In the genomic region with DNA sequence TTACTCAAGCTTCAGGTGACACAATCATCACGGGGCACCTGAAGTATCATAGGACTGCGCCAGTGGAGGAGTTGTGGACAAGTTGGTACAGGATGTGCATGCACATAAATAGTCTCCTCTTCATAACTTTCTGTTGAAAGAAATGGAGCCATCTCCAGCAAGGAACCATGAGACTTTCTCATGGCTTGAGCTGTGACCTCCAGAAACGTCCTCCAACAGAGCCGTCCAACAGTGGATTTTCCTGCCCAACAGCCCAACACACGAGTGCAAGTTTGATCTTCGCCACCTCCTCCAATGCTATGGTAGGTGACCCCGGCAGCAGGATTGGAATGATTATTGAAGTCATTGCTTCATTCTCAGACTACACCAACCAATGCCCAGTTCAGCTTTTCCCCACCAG, we compare ENCODE assay signal across 11 cellular contexts.
"Had no signal": no experiment of that assay in that cellular context is flagged by ENCODE, and none has a peak within 500 bp of the region (broad histone marks: within the 10 kb centered on the region; RNA-seq: fewer than 3 reads in every experiment).

No MANE protein-coding gene starts in this region.

- DNase-seq: GM23248, GOT3, H7, H9, HCEC 1CT, HFFc6 had no signal

- H3K27ac ChIP-seq: GM23248 had no signal

- H3K4me1 ChIP-seq: HAP-1 had no signal

- H3K9me3 Mint-ChIP-seq: GM23338, H9, HFFc6 had no signal

- H3K27ac Mint-ChIP-seq: GM23338, H9, HFFc6 had no signal

- H3K4me1 Mint-ChIP-seq: GM23338, H9 had no signal

- H3K4me3 ChIP-seq: GM23248, GM23338, HAP-1 had no signal

- H3K4me3 Mint-ChIP-seq: GM23338, H9, HFFc6 had no signal

- H3K4me2 ChIP-seq: GM23338 had no signal

- H3K36me3 ChIP-seq: HAP-1 had no signal

- FAIRE-seq: H1, H54 had no signal

- ATAC-seq: GM23338, HCT116 had no signal

- H3K9me3 ChIP-seq: HAP-1 had no signal
